20 cellular contexts compared by ENCODE assay signal in the genomic region with DNA sequence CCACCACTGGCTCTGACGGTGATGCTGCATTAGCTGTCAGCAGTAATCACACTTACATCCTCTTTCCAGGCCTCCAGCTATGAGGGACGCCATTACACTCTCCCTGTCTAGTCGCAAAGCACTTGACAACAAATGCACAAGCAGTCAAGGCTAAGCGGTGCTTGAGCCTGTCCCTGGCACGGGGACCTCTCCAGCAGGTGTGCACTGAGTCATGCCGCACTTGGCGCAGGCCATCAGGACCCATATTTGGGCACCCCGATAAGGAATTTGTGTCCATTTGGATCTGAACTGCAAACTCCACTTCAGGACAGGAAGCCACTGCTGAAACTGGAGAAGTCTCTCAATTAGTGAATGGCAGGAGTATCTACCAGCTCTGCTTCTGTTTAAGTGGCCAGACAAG.
"Had no signal": no experiment of that assay in that cellular context is flagged by ENCODE, and none has a peak within 500 bp of the region (broad histone marks: within the 10 kb centered on the region; RNA-seq: fewer than 3 reads in every experiment).

No MANE protein-coding gene starts in this region.

- H3K9me3 ChIP-seq: heart left ventricle, pancreas, psoas muscle, right lobe of liver, spleen, testis, tibial nerve had no signal

- H3K27ac ChIP-seq: heart left ventricle, pancreas, psoas muscle, right lobe of liver, spleen, testis, tibial nerve had no signal

- H3K4me3 Mint-ChIP-seq: memory B cell; mesothelial cell of epicardium; natural killer cell treated with Interleukin-12 subunit alpha and Interleukin-12 subunit beta and Interleukin-15 and Interleukin-18, amount 100 ng/mL, for 72 hours; stimulated activated naive B cell treated with anti-CD40 and anti-IgM and Interleukin-4, amounts not matched to agents 10 μg/mL and 1 μg/mL and 100 μg/mL, for 72 hours; stimulated activated naive CD8-positive, alpha-beta T cell treated with anti-CD3 and anti-CD28 coated beads, Interleukin-15, amount 100 ng/mL, for 72 hours had no signal

- H3K36me3 ChIP-seq: heart left ventricle, pancreas, right lobe of liver, spleen, tibial nerve had no signal

- H3K4me3 ChIP-seq: heart left ventricle, pancreas, psoas muscle, right lobe of liver, spleen, testis, tibial nerve had no signal

- H3K4me1 ChIP-seq: heart left ventricle, pancreas, psoas muscle, right lobe of liver, spleen, testis, tibial nerve had no signal

- H3K27ac Mint-ChIP-seq: memory B cell; mesothelial cell of epicardium; natural killer cell treated with Interleukin-12 subunit alpha and Interleukin-12 subunit beta and Interleukin-15 and Interleukin-18, amount 100 ng/mL, for 72 hours; stimulated activated naive B cell treated with anti-CD40 and anti-IgM and Interleukin-4, amounts not matched to agents 10 μg/mL and 1 μg/mL and 100 μg/mL, for 72 hours; stimulated activated naive CD8-positive, alpha-beta T cell treated with anti-CD3 and anti-CD28 coated beads, Interleukin-15, amount 100 ng/mL, for 72 hours had no signal

- H3K4me1 Mint-ChIP-seq: mesothelial cell of epicardium; stimulated activated naive B cell treated with anti-CD40 and anti-IgM and Interleukin-4, amounts not matched to agents 10 μg/mL and 1 μg/mL and 100 μg/mL, for 72 hours; stimulated activated naive CD8-positive, alpha-beta T cell treated with anti-CD3 and anti-CD28 coated beads, Interleukin-15, amount 100 ng/mL, for 72 hours had no signal

- FAIRE-seq: endometrium, frontal cortex, pancreas had no signal

- H3K27me3 Mint-ChIP-seq: natural killer cell treated with Interleukin-12 subunit alpha and Interleukin-12 subunit beta and Interleukin-15 and Interleukin-18, amount 100 ng/mL, for 72 hours had no signal

- H3K36me3 Mint-ChIP-seq: memory B cell; mesothelial cell of epicardium; natural killer cell treated with Interleukin-12 subunit alpha and Interleukin-12 subunit beta and Interleukin-15 and Interleukin-18, amount 100 ng/mL, for 72 hours; stimulated activated naive B cell treated with anti-CD40 and anti-IgM and Interleukin-4, amounts not matched to agents 10 μg/mL and 1 μg/mL and 100 μg/mL, for 72 hours had no signal

- DNase-seq: effector memory CD4-positive, alpha-beta T cell; heart left ventricle; hippocampal formation; occipital lobe; pancreas; psoas muscle; right lobe of liver; spleen; stimulated activated CD4-positive, alpha-beta T cell treated with anti-CD3 and anti-CD28 coated beads, Interleukin-2, amount 100 ng/mL, for 24 hours; stimulated activated CD4-positive, alpha-beta T cell treated with anti-CD3 and anti-CD28 coated beads, Interleukin-4, amount 100 ng/mL, for 4 hours; stimulated activated naive B cell treated with anti-CD40 and anti-IgM and Interleukin-4, amounts not matched to agents 10 μg/mL and 1 μg/mL and 100 μg/mL, for 72 hours; stimulated activated naive CD8-positive, alpha-beta T cell treated with anti-CD3 and anti-CD28 coated beads, Interleukin-15, amount 100 ng/mL, for 72 hours; testis had no signal

- H3K27me3 ChIP-seq: pancreas, right lobe of liver, spleen, testis, tibial nerve had no signal

- H3K9me3 Mint-ChIP-seq: memory B cell; mesothelial cell of epicardium; natural killer cell treated with Interleukin-12 subunit alpha and Interleukin-12 subunit beta and Interleukin-15 and Interleukin-18, amount 100 ng/mL, for 72 hours; stimulated activated naive B cell treated with anti-CD40 and anti-IgM and Interleukin-4, amounts not matched to agents 10 μg/mL and 1 μg/mL and 100 μg/mL, for 72 hours; stimulated activated naive CD8-positive, alpha-beta T cell treated with anti-CD3 and anti-CD28 coated beads, Interleukin-15, amount 100 ng/mL, for 72 hours had no signal

- ATAC-seq: esophagus mucosa; heart left ventricle; natural killer cell treated with Interleukin-12 subunit alpha and Interleukin-12 subunit beta and Interleukin-15 and Interleukin-18, amount 100 ng/mL, for 72 hours; pancreas; psoas muscle; right lobe of liver; stimulated activated naive B cell treated with anti-CD40 and anti-IgM and Interleukin-4, amounts not matched to agents 10 μg/mL and 1 μg/mL and 100 μg/mL, for 72 hours; stimulated activated naive CD8-positive, alpha-beta T cell treated with anti-CD3 and anti-CD28 coated beads, Interleukin-15, amount 100 ng/mL, for 72 hours had no signal
